In genomic region chr3:175679582-175679981, GRCh38 we compare ENCODE assay signal across 16 cellular contexts.
DNase-seq lines count a peak whose midpoint lies in the region; TF ChIP-seq lines count a peak whose summit lies in the region.
"Had no signal": no experiment of that assay in that cellular context is flagged by ENCODE, and none has a peak within 500 bp of the region (broad histone marks: within the 10 kb centered on the region; RNA-seq: fewer than 3 reads in every experiment).

No MANE protein-coding gene starts in this region.

- H3K4me3 ChIP-seq in HUES6 (ENCODE audit: low read depth, low read length) (no peak overlapping the region), MM.1S (ENCODE audit: low read length) (no peak overlapping the region), mammary epithelial cell (replicated peaks in 1 of 3; ENCODE audit: insufficient read depth in 1 of 3, low read depth in 2 of 3, low read length in 3 of 3) (no peak overlapping the region), lower leg skin (ENCODE audit: low read depth, poor library complexity, severe bottlenecking) (no peak overlapping the region)
- H3K4me3 ChIP-seq: GM23248, HAP-1 had no signal

- no peak for TF ChIP-seq POLR2A in lower leg skin (IDR thresholded peaks at IDR 0.05)

- intact Hi-C loops in mammary epithelial cell (cut with micrococcal nuclease) (no loop called here), lower leg skin (cut with DNase I; ENCODE audit: low total_unique reads) (no loop called here)

- CTCF ChIA-PET in mammary epithelial cell (lab: Charles Lee; ENCODE audit: low non-redundant PET): no interaction called here

- DNase-seq in MM.1S (peak; percentile 88), fibroblast of peridontal ligament (ENCODE audit: extremely low read depth) (peak; percentile 29), superior temporal gyrus (ENCODE audit: extremely low spot score) (no peak), mammary epithelial cell (no peak), NCI-H226 (no peak), lower leg skin (ENCODE audit: low spot score in 2 of 2) (no peak)
- DNase-seq: AML-193; CD4-positive, alpha-beta memory T cell; DMS153; DMS79; GDM1; GM23248; KBM-7 had no signal

- H3K9ac ChIP-seq in HUES6 (ENCODE audit: low read length): no peak overlapping the region
- H3K9ac ChIP-seq in MM.1S (ENCODE audit: low read length): no peak overlapping the region
- H3K9ac ChIP-seq in mammary epithelial cell (ENCODE audit: insufficient read depth, low read length): no peak overlapping the region
- H3K9ac ChIP-seq: GM23248 had no signal

- no peaks in the 10 kb centered on the region for H3K36me3 ChIP-seq in HUES6 (ENCODE audit: control insufficient read depth, insufficient read depth, low read length)
- no peaks in the 10 kb centered on the region for H3K36me3 ChIP-seq in MM.1S (replicated peaks; ENCODE audit: insufficient read depth, low read length)
- H3K36me3 ChIP-seq in mammary epithelial cell (ENCODE audit: insufficient read depth, low read length): no peaks in the 10 kb centered on the region
- H3K36me3 ChIP-seq: HAP-1 had no signal

- H3K9me3 ChIP-seq in HUES6 (ENCODE audit: control insufficient read depth, insufficient read depth, low read depth, low read length) (peaks cover 6% of the 10 kb centered on the region; the same call in 1 of the 2 replicates), MM.1S (replicated peaks; ENCODE audit: insufficient read depth, low read length) (no peaks in the 10 kb centered on the region), mammary epithelial cell (replicated peaks; ENCODE audit: insufficient read depth, low read length) (no peaks in the 10 kb centered on the region)
- H3K9me3 ChIP-seq: HAP-1 had no signal

- H3K79me2 ChIP-seq in MM.1S (ENCODE audit: low read length) (no peaks in the 10 kb centered on the region), mammary epithelial cell (ENCODE audit: insufficient read depth, low read length) (no peaks in the 10 kb centered on the region)

- H3K9me2 ChIP-seq in MM.1S (replicated peaks; ENCODE audit: insufficient read depth, low read length): no peaks in the 10 kb centered on the region

- H3K27me3 ChIP-seq in HUES6 (ENCODE audit: control insufficient read depth, insufficient read depth, low read length) (no peaks in the 10 kb centered on the region), MM.1S (replicated peaks; ENCODE audit: insufficient read depth, low read length) (no peaks in the 10 kb centered on the region), mammary epithelial cell (ENCODE audit: insufficient read depth, low read length) (no peaks in the 10 kb centered on the region)

- peak overlapping the region; percentile 77; the same call in 1 of the 2 replicates for H3K27ac ChIP-seq in HUES6 (ENCODE audit: low read depth, low read length)
- peak overlapping the region; percentile 38; the same call in 1 of the 2 replicates for H3K27ac ChIP-seq in MM.1S (ENCODE audit: low read length)
- H3K27ac ChIP-seq in mammary epithelial cell (ENCODE audit: insufficient read depth, low read depth, low read length): no peak overlapping the region
- H3K27ac ChIP-seq: C4-2B, GM23248 had no signal

- H3K4me1 ChIP-seq in HUES6 (ENCODE audit: control insufficient read depth, insufficient read depth, low read length) (no peaks in the 10 kb centered on the region), MM.1S (ENCODE audit: low read length) (peaks cover 10% of the 10 kb centered on the region), mammary epithelial cell (ENCODE audit: insufficient read depth, low read length) (no peaks in the 10 kb centered on the region)
- H3K4me1 ChIP-seq: HAP-1 had no signal

- dilution Hi-C loops in mammary epithelial cell (cut with HindIII; ENCODE audit: low sequenced_read_pairs): no loop called here

- H3F3A ChIP-seq in MM.1S (ENCODE audit: insufficient read depth, low read length): no peaks in the 10 kb centered on the region; the same call in 1 of the 2 replicates

- in situ Hi-C loops in mammary epithelial cell (cut with MboI; ENCODE audit: low sequenced_read_pairs in 2 of 2): no loop called here

- H2AFZ ChIP-seq in MM.1S (ENCODE audit: low read length): peak overlapping the region; percentile 29; the same call in 1 of the 2 replicates
- H2AFZ ChIP-seq in mammary epithelial cell (ENCODE audit: low read depth, low read length): no peak overlapping the region
- H2AFZ ChIP-seq: GM23248 had no signal

- H4K20me1 ChIP-seq in MM.1S (ENCODE audit: insufficient read depth, low read length): no peaks in the 10 kb centered on the region
- H4K20me1 ChIP-seq in mammary epithelial cell (ENCODE audit: insufficient read depth, low read length): no peaks in the 10 kb centered on the region

- 90% methylated on average over 3 of the region's 3 CpGs for WGBS in mammary epithelial cell (ENCODE audit: low coverage, missing lambda C conversion rate)
- WGBS in lower leg skin, 2 donors: 85 to 90% methylated on average over 3 of the region's 3 CpGs

- TF ChIP-seq CTCF in MM.1S (IDR thresholded peaks at IDR 0.05; ENCODE audit: low read length) (no peak), mammary epithelial cell (conservative IDR thresholded peaks at IDR 0.05 in 1 of 2, IDR thresholded peaks at IDR 0.05 in 1 of 2; ENCODE audit: extremely low read depth in 1 of 2, insufficient read depth in 1 of 2, low read depth in 1 of 2, low read length in 2 of 2) (no peak), lower leg skin (IDR thresholded peaks at IDR 0.05) (no peak)

- H3K4me2 ChIP-seq in MM.1S (ENCODE audit: low read depth, low read length): peak overlapping the region; percentile 23
- no peak overlapping the region for H3K4me2 ChIP-seq in mammary epithelial cell (ENCODE audit: insufficient read depth, low read depth, low read length)

- no TSS peak for BruUV-seq in mammary epithelial cell (replicated peaks; lab: Mats Ljungman, UMichigan)

Comparison
In these comparisons a context has a peak if more than half of its experiments do, and no peak if none do; other contexts are left out.
1. DNase-seq: peak in MM.1S (single experiment) and fibroblast of peridontal ligament (single experiment); none in superior temporal gyrus (single experiment), mammary epithelial cell (single experiment), NCI-H226 (single experiment) and lower leg skin (0 of 2).